ENCODE assay signal across 2 cellular contexts in the genomic region with DNA sequence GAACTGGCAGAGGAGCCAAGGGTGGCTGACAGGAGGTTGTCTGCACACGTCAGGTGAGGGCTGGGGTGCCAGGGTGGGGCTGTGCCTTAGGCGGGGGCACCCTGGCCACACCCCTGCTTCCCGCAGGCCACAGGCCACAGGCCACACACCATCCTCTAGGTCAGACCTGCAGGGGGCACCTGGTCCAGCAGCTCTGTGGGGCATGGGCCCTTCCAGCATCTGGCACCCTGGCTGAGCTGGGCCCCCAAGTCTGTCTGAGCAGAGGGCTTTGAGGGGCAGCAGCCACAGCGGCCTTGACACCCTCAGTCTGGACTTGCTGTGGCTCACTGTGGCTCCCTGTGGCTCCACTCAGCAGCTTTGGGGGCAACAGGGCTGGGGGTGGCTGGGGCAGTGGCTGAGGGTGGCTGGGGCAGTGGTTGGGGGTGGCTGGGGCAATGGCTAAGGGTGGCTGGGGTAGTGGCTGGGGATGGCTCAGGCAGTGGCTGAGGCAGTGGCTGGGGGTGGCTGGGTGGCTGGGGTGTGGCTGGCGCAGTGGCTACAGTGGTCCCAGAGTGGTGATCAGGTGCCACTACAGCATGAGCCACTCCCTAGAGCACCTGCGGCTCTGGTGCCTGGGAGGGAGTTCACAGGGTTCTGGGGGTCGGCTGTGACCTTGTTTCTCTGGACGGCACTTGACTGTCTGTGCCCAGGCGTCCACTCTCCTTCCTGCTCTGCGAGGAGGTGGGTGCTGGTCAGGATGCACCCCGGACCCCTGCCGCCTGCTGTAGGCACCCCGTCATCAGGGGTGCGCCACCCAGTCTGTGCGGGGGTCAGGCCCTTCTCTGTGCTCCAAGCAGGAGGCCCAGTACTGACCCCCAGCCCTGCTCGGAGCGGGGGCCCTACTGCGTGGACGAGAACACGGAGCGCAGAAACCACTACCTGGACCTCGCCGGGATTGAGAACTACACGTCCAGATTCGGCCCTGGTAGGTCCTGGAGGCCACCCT.
TF ChIP-seq lines count a peak whose summit lies in the region.

No MANE protein-coding gene starts in this region.

TF ChIP-seq in H1, 55 proteins besides CTCF, POLR2A, EP300 and RAD21:
- no peak for TF ChIP-seq KDM4A (IDR thresholded peaks at IDR 0.05; ENCODE audit: low read depth, low read length, severe bottlenecking)
- TF ChIP-seq CBX5 (IDR thresholded peaks at IDR 0.05; ENCODE audit: low read depth, low read length): no peak
- no peak for TF ChIP-seq TCF12 (IDR thresholded peaks at IDR 0.05; ENCODE audit: low read depth, low read length)
- no peak for TF ChIP-seq PHF8 (conservative IDR thresholded peaks at IDR 0.05; ENCODE audit: low read depth, low read length)
- TF ChIP-seq CHD1 (IDR thresholded peaks at IDR 0.05; ENCODE audit: low read depth, low read length): no peak
- no peak for TF ChIP-seq SP1 (IDR thresholded peaks at IDR 0.05; ENCODE audit: low read depth, low read length)
- TF ChIP-seq GABPA (IDR thresholded peaks at IDR 0.05; ENCODE audit: borderline replicate concordance, insufficient read depth, low read length): no peak
- TF ChIP-seq, protein P1, sequence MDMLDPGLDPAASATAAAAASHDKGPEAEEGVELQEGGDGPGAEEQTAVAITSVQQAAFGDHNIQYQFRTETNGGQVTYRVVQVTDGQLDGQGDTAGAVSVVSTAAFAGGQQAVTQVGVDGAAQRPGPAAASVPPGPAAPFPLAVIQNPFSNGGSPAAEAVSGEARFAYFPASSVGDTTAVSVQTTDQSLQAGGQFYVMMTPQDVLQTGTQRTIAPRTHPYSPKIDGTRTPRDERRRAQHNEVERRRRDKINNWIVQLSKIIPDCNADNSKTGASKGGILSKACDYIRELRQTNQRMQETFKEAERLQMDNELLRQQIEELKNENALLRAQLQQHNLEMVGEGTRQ (IDR thresholded peaks at IDR 0.05; ENCODE audit: low read length): no peak
- TF ChIP-seq BCL11A (IDR thresholded peaks at IDR 0.05; ENCODE audit: low read depth in 2 of 2, low read length in 2 of 2): no peak
- TF ChIP-seq KDM1A (IDR thresholded peaks at IDR 0.05; ENCODE audit: borderline replicate concordance, low read length): no peak
- TF ChIP-seq CBX8 (IDR thresholded peaks at IDR 0.05; ENCODE audit: borderline replicate concordance, low read depth, low read length): no peak
- no peak for TF ChIP-seq POLR2AphosphoS5 (IDR thresholded peaks at IDR 0.05; ENCODE audit: low read depth, low read length)
- TF ChIP-seq RNF2 (IDR thresholded peaks at IDR 0.05; ENCODE audit: borderline replicate concordance, low read depth, low read length, missing control alignments, poor library complexity, severe bottlenecking): no peak
- TF ChIP-seq EGR1 (IDR thresholded peaks at IDR 0.05; ENCODE audit: borderline replicate concordance, low read depth, low read length): no peak

TF ChIP-seq in HepG2, 621 proteins besides CTCF, POLR2A, EP300 and RAD21:
- TF ChIP-seq FOSL2 (CRISPR knock-in tag; IDR thresholded peaks at IDR 0.05): no peak
- TF ChIP-seq SRSF4 (IDR thresholded peaks at IDR 0.05; ENCODE audit: low read depth, low read length, poor library complexity, severe bottlenecking): no peak
- TF ChIP-seq ZFP36L1 (CRISPR knock-in tag; IDR thresholded peaks at IDR 0.05): no peak
- no peak for TF ChIP-seq ZNF644 (CRISPR knock-in tag; IDR thresholded peaks at IDR 0.05; ENCODE audit: low read depth)
- TF ChIP-seq, protein P2, sequence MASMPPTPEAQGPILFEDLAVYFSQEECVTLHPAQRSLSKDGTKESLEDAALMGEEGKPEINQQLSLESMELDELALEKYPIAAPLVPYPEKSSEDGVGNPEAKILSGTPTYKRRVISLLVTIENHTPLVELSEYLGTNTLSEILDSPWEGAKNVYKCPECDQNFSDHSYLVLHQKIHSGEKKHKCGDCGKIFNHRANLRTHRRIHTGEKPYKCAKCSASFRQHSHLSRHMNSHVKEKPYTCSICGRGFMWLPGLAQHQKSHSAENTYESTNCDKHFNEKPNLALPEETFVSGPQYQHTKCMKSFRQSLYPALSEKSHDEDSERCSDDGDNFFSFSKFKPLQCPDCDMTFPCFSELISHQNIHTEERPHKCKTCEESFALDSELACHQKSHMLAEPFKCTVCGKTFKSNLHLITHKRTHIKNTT (CRISPR knock-in tag; IDR thresholded peaks at IDR 0.05): no peak
- TF ChIP-seq TAF1 (CRISPR knock-in tag; IDR thresholded peaks at IDR 0.05): no peak
